Comparison of ENCODE assay signal across 8 cellular contexts in genomic region chr12:20950248-20950647, GRCh38.
A peak's percentile ranks its signal among the peaks of the same experiment; 100 is the strongest.
DNase-seq lines count a peak whose midpoint lies in the region; ATAC-seq and TF ChIP-seq lines count a peak whose summit lies in the region.

No MANE protein-coding gene starts in this region.

- H3F3A ChIP-seq in Loucy (ENCODE audit: low read depth) (no peaks in the 10 kb centered on the region), neural progenitor cell (ENCODE audit: low read depth) (no peaks in the 10 kb centered on the region)

- H3K27ac ChIP-seq in neural progenitor cell, result no peak overlapping the region

- H3K36me3 Mint-ChIP-seq in neural progenitor cell (no peaks in the 10 kb centered on the region), immature natural killer cell (no peaks in the 10 kb centered on the region)

- H3K9me3 Mint-ChIP-seq in neural progenitor cell (peaks cover 2% of the 10 kb centered on the region), immature natural killer cell (peaks cover 4 to 26% (median 18%) of the 10 kb centered on the region in 6 donors)

- no peak overlapping the region for H3K4me3 ChIP-seq in Loucy (ENCODE audit: low read length, poor library complexity, severe bottlenecking)
- no peak overlapping the region for H3K4me3 ChIP-seq in astrocyte of the cerebellum (ENCODE audit: low read depth, low read length)
- H3K4me3 ChIP-seq in neural progenitor cell, result no peak overlapping the region

- DNase-seq in GM10248 (ENCODE audit: extremely low spot score), result peak; percentile 4
- DNase-seq in astrocyte of the cerebellum (ENCODE audit: low read depth), result peak; percentile 24
- peak; percentile 21 for DNase-seq in neural progenitor cell (ENCODE audit: low spot score)
- no peak for DNase-seq in immature natural killer cell
- no peak for DNase-seq in stimulated activated naive CD8-positive, alpha-beta T cell treated with anti-CD3 and anti-CD28 coated beads, Interleukin-15, Interleukin-2, amounts not matched to agents 100 U/mL and 50 U/mL, for 24 hours

- H2AFZ ChIP-seq in Loucy (ENCODE audit: low read length) (no peak overlapping the region), neural progenitor cell (replicated peaks) (no peak overlapping the region)

- H3K4me1 ChIP-seq in Loucy (ENCODE audit: insufficient read depth, low read length, poor library complexity, severe bottlenecking) (no peaks in the 10 kb centered on the region), neural progenitor cell (no peaks in the 10 kb centered on the region)

- H3K4me2 ChIP-seq in Loucy (ENCODE audit: low read depth, low read length, poor library complexity, severe bottlenecking) (no peak overlapping the region), neural progenitor cell (no peak overlapping the region)

- TF ChIP-seq CTCF in GM10248 (IDR thresholded peaks at IDR 0.05; ENCODE audit: control extremely low read depth, extremely low read depth, low read depth, missing control alignments), result peak; percentile 50
- TF ChIP-seq CTCF in Loucy (conservative IDR thresholded peaks at IDR 0.05; ENCODE audit: low read length), result peak; percentile 73
- peak; percentile 57 for TF ChIP-seq CTCF in astrocyte of the cerebellum (IDR thresholded peaks at IDR 0.05; ENCODE audit: low read depth, low read length, missing control alignments)
- TF ChIP-seq CTCF in neural progenitor cell (IDR thresholded peaks at IDR 0.05), result peak; percentile 55

- no peak overlapping the region for H3K9ac ChIP-seq in Loucy (ENCODE audit: low read depth, low read length, poor library complexity, severe bottlenecking)
- no peak overlapping the region for H3K9ac ChIP-seq in neural progenitor cell

- no peaks in the 10 kb centered on the region for H3K27me3 ChIP-seq in Loucy (ENCODE audit: insufficient read depth, low read length, poor library complexity, severe bottlenecking)
- H3K27me3 ChIP-seq in neural progenitor cell, result no peaks in the 10 kb centered on the region

- peak; percentile 85 for ATAC-seq in GM21723 (IDR thresholded peaks at IDR 0.05; ENCODE audit: unreplicated experiment)
- ATAC-seq in HG03460 (IDR thresholded peaks at IDR 0.05; ENCODE audit: unreplicated experiment), result no peak
- no peak for ATAC-seq in stimulated activated naive CD8-positive, alpha-beta T cell treated with anti-CD3 and anti-CD28 coated beads, Interleukin-15, Interleukin-2, amounts not matched to agents 100 U/mL and 50 U/mL, for 24 hours

- no peaks in the 10 kb centered on the region for H3K36me3 ChIP-seq in Loucy (ENCODE audit: insufficient read depth, low read length)
- H3K36me3 ChIP-seq in neural progenitor cell, result no peaks in the 10 kb centered on the region

- in situ Hi-C loops in astrocyte of the cerebellum (cut with HindIII; ENCODE audit: low sequenced_read_pairs), result loop anchor here (10.0 kb wide), 1 partner anchor 215 kb away; no protein-coding TSS in a partner anchor

- H4K20me1 ChIP-seq in Loucy (ENCODE audit: insufficient read depth, low read length, poor library complexity, severe bottlenecking) (no peaks in the 10 kb centered on the region), neural progenitor cell (ENCODE audit: low read depth) (no peaks in the 10 kb centered on the region)

- POLR2A ChIA-PET in GM10248 (lab: Yijun Ruan, JAX), result interaction anchor here (0.6 kb wide), 1 partner anchor 1108 kb away, joined by 3 read pairs; no protein-coding TSS in a partner anchor

- H3K9me3 ChIP-seq in Loucy (ENCODE audit: insufficient read depth, low read depth, low read length), result no peaks in the 10 kb centered on the region
- H3K9me3 ChIP-seq in neural progenitor cell (ENCODE audit: low read depth), result no peaks in the 10 kb centered on the region

- CTCF ChIA-PET in GM10248 (lab: Yijun Ruan, JAX), result interaction anchor here (0.6 to 3.6 kb wide), 13 partner anchors 10 to 730 kb away, joined by 3 to 34 read pairs (median 6); no protein-coding TSS in a partner anchor

- no peaks in the 10 kb centered on the region for H3K4me1 Mint-ChIP-seq in neural progenitor cell
- no peaks in the 10 kb centered on the region for H3K4me1 Mint-ChIP-seq in immature natural killer cell

- H3K79me2 ChIP-seq in Loucy (ENCODE audit: insufficient read depth, low read length) (no peaks in the 10 kb centered on the region), neural progenitor cell (ENCODE audit: low read depth) (no peaks in the 10 kb centered on the region)

- H3K9me2 ChIP-seq in Loucy (replicated peaks; ENCODE audit: low read depth, low read length), result no peaks in the 10 kb centered on the region

- H3K27ac Mint-ChIP-seq in neural progenitor cell (no peak overlapping the region), immature natural killer cell (no peak overlapping the region)

- H3K27me3 Mint-ChIP-seq in neural progenitor cell (ENCODE audit: insufficient read depth, low read depth) (no peaks in the 10 kb centered on the region), immature natural killer cell (ENCODE audit: low read depth in 3 of 3) (peaks cover 0 to 4% (median 0%) of the 10 kb centered on the region in 3 donors)

- H3K4me3 Mint-ChIP-seq in neural progenitor cell (no peak overlapping the region), immature natural killer cell (no peak overlapping the region)

Comparison
In these comparisons a context has a peak if more than half of its experiments do, and no peak if none do; other contexts are left out.
1. DNase-seq: peak in GM10248 (single experiment), astrocyte of the cerebellum (single experiment) and neural progenitor cell (single experiment); none in immature natural killer cell (0 of 3) and stimulated activated naive CD8-positive, alpha-beta T cell treated with anti-CD3 and anti-CD28 coated beads, Interleukin-15, Interleukin-2, amounts not matched to agents 100 U/mL and 50 U/mL, for 24 hours (single experiment).
2. Peak in every context shown above with its lines, with median percentiles within 50 percentile points of each other: CTCF ChIP-seq.